Comparison of ENCODE assay signal across 1 cellular context in genomic region chr10:74738052-74738451, GRCh38.
A peak's percentile ranks its signal among the peaks of the same experiment; 100 is the strongest.
TF ChIP-seq lines count a peak whose summit lies in the region.

No MANE protein-coding gene starts in this region.

TF ChIP-seq in GM12878, 131 proteins besides CTCF, POLR2A, EP300 and RAD21 (continued from another document):
- TF ChIP-seq, protein P1, sequence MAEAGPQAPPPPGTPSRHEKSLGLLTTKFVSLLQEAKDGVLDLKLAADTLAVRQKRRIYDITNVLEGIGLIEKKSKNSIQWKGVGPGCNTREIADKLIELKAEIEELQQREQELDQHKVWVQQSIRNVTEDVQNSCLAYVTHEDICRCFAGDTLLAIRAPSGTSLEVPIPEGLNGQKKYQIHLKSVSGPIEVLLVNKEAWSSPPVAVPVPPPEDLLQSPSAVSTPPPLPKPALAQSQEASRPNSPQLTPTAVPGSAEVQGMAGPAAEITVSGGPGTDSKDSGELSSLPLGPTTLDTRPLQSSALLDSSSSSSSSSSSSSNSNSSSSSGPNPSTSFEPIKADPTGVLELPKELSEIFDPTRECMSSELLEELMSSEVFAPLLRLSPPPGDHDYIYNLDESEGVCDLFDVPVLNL (IDR thresholded peaks at IDR 0.05; ENCODE audit: low read depth, low read length): no peak
- no peak for TF ChIP-seq ZNF274 (IDR thresholded peaks at IDR 0.05; ENCODE audit: insufficient read depth, insufficient read length)
- TF ChIP-seq POU2F2 (IDR thresholded peaks at IDR 0.05; ENCODE audit: borderline replicate concordance, low read depth, low read length): no peak
- TF ChIP-seq JUNB (IDR thresholded peaks at IDR 0.05): no peak
- no peak for TF ChIP-seq E2F8 (IDR thresholded peaks at IDR 0.05; ENCODE audit: low read depth, partially characterized antibody)
- no peak for TF ChIP-seq CHD1 (IDR thresholded peaks at IDR 0.05; ENCODE audit: low read depth, low read length)
- peak; percentile 65; the same call in 1 of the 2 replicates for TF ChIP-seq ESRRA (IDR thresholded peaks at IDR 0.05; ENCODE audit: low read length)
- no peak for TF ChIP-seq TARDBP (IDR thresholded peaks at IDR 0.05; ENCODE audit: borderline replicate concordance)
- TF ChIP-seq KLF5 (IDR thresholded peaks at IDR 0.05; ENCODE audit: partially characterized antibody): no peak
- TF ChIP-seq, protein P2, sequence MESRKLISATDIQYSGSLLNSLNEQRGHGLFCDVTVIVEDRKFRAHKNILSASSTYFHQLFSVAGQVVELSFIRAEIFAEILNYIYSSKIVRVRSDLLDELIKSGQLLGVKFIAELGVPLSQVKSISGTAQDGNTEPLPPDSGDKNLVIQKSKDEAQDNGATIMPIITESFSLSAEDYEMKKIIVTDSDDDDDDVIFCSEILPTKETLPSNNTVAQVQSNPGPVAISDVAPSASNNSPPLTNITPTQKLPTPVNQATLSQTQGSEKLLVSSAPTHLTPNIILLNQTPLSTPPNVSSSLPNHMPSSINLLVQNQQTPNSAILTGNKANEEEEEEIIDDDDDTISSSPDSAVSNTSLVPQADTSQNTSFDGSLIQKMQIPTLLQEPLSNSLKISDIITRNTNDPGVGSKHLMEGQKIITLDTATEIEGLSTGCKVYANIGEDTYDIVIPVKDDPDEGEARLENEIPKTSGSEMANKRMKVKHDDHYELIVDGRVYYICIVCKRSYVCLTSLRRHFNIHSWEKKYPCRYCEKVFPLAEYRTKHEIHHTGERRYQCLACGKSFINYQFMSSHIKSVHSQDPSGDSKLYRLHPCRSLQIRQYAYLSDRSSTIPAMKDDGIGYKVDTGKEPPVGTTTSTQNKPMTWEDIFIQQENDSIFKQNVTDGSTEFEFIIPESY (IDR thresholded peaks at IDR 0.05): no peak
